In genomic region chr13:99471231-99472202, GRCh38 we compare ENCODE assay signal across 24 cellular contexts. TPM values are rescaled to one million over a fixed set of nuclear protein-coding genes. Genes with fewer than 3 reads are reported as not detected.
DNase-seq lines count a peak whose midpoint lies in the region; ATAC-seq, FAIRE-seq and TF ChIP-seq lines count a peak whose summit lies in the region.
"Had no signal": no experiment of that assay in that cellular context is flagged by ENCODE, and none has a peak within 500 bp of the region (broad histone marks: within the 10 kb centered on the region; RNA-seq: fewer than 3 reads in every experiment).

No MANE protein-coding gene starts in this region.

- POLR2A ChIA-PET in HepG2 (lab: Yijun Ruan, JAX), result no interaction called here

- H3K27me3 ChIP-seq in HepG2 (ENCODE audit: control insufficient read depth in 1 of 2, insufficient read depth in 2 of 2, low read length in 2 of 2) (peaks cover 0 to 10% of the 10 kb centered on the region in 2 experiments; a peak in 1 of 5 replicates), right lobe of liver (no peaks in the 10 kb centered on the region), adipocyte (replicated peaks; ENCODE audit: control insufficient read depth, insufficient read depth, low read length) (no peaks in the 10 kb centered on the region), right atrium auricular region (no peaks in the 10 kb centered on the region)
- H3K27me3 ChIP-seq: ascending aorta, transverse colon had no signal

- DNase-seq in HepG2 (ENCODE audit: low spot score), result no peak
- DNase-seq in right lobe of liver, result no peak
- DNase-seq in adipocyte (ENCODE audit: low read depth), result no peak
- DNase-seq in fibroblast of the aortic adventitia (ENCODE audit: low read depth), result peak; percentile 60
- peak; percentile 46 for DNase-seq in stromal cell of bone marrow (ENCODE audit: low read depth)
- no peak for DNase-seq in right atrium auricular region (ENCODE audit: low spot score)
- DNase-seq in NCI-H510A (lab: John Stamatoyannopoulos, UW), result no peak
- no peak for DNase-seq in glutamatergic neuron
- DNase-seq: activated CD4-positive, alpha-beta memory T cell treated with anti-CD3 and anti-CD28 coated beads for 36 hours; activated naive CD4-positive, alpha-beta T cell treated with Interleukin-2 at 50 U/mL for 16 hours; CD4-positive, alpha-beta T cell; H9; KG1; naive thymus-derived CD4-positive, alpha-beta T cell; NCI-H1048; NCI-H524; SHP77 treated with DMSO at 0.1 percent for 48 hours; transverse colon; WERI-Rb-1 had no signal

- H3K79me2 ChIP-seq in HepG2 (ENCODE audit: insufficient read depth, low read length), result no peaks in the 10 kb centered on the region

- H3K27me3 Mint-ChIP-seq in glutamatergic neuron (ENCODE audit: unreplicated experiment), result no peaks in the 10 kb centered on the region

- no peak for TF ChIP-seq POLR2A in HepG2 (IDR thresholded peaks at IDR 0.05; ENCODE audit: insufficient read depth in 1 of 2, low read depth in 2 of 2, low read length in 2 of 2)
- no peak for TF ChIP-seq POLR2A in right lobe of liver (IDR thresholded peaks at IDR 0.05)

- FAIRE-seq in HepG2 (lab: Jason Lieb, UNC), result no peak
- FAIRE-seq: A549 had no signal

- CTCF ChIA-PET in HepG2 (lab: Yijun Ruan, JAX; ENCODE audit: low intra/inter-chr PET ratio, low total read pairs), result no interaction called here

- no peak overlapping the region for H3K4me3 Mint-ChIP-seq in glutamatergic neuron (ENCODE audit: unreplicated experiment)
- H3K4me3 Mint-ChIP-seq: activated CD4-positive, alpha-beta memory T cell treated with anti-CD3 and anti-CD28 coated beads for 36 hours; CD4-positive, alpha-beta T cell; H9; naive thymus-derived CD4-positive, alpha-beta T cell; stimulated activated effector memory CD8-positive, alpha-beta T cell treated with anti-CD3 and anti-CD28 coated beads, Interleukin-12 subunit alpha, Interleukin-12 subunit beta, amount 100 ng/mL, for 72 hours; T-helper 1 cell treated with Interleukin-12 subunit alpha and Interleukin-12 subunit beta and Interleukin-4 antibody, amounts not matched to agents 30 μg/mL and 1 μg/mL, for 36 hours had no signal

- TF ChIP-seq CTCF in HepG2 (CRISPR knock-in tag; IDR thresholded peaks at IDR 0.05), result no peak
- no peak for TF ChIP-seq CTCF in right lobe of liver (IDR thresholded peaks at IDR 0.05)
- no peak for TF ChIP-seq CTCF in fibroblast of the aortic adventitia (IDR thresholded peaks at IDR 0.05; ENCODE audit: insufficient read depth, low read length)
- no peak for TF ChIP-seq CTCF in right atrium auricular region (IDR thresholded peaks at IDR 0.05)
- TF ChIP-seq CTCF in glutamatergic neuron (IDR thresholded peaks at IDR 0.05; ENCODE audit: partially characterized antibody, unreplicated experiment), result no peak

- in situ Hi-C loops in HepG2 (cut with HindIII; ENCODE audit: extremely low pct_ligation_motif_present, low pct_unique_long_range_greater_than_20kb), result no loop called here

- no peaks in the 10 kb centered on the region for H3K9me3 ChIP-seq in HepG2 (ENCODE audit: low read length)
- H3K9me3 ChIP-seq in right lobe of liver, result no peaks in the 10 kb centered on the region
- no peaks in the 10 kb centered on the region for H3K9me3 ChIP-seq in adipocyte (ENCODE audit: control insufficient read depth, low read length)
- H3K9me3 ChIP-seq in right atrium auricular region, result no peaks in the 10 kb centered on the region
- H3K9me3 ChIP-seq: ascending aorta, prostate gland, transverse colon had no signal

- H2AFZ ChIP-seq in HepG2 (ENCODE audit: low read length), result no peak overlapping the region

- intact Hi-C loops in HepG2 (cut with micrococcal nuclease; ENCODE audit: unreplicated experiment) (no loop called here), right lobe of liver (cut with DNase I) (no loop called here)

- ATAC-seq in HepG2 (no peak), right lobe of liver (no peak)
- ATAC-seq: A549; naive thymus-derived CD4-positive, alpha-beta T cell; stimulated activated effector memory CD8-positive, alpha-beta T cell treated with anti-CD3 and anti-CD28 coated beads, Interleukin-12 subunit alpha, Interleukin-12 subunit beta, amount 100 ng/mL, for 72 hours had no signal

- H3K27ac Mint-ChIP-seq in glutamatergic neuron (ENCODE audit: unreplicated experiment), result no peak overlapping the region
- H3K27ac Mint-ChIP-seq: activated CD4-positive, alpha-beta memory T cell treated with anti-CD3 and anti-CD28 coated beads for 36 hours; CD4-positive, alpha-beta T cell; naive thymus-derived CD4-positive, alpha-beta T cell; stimulated activated effector memory CD8-positive, alpha-beta T cell treated with anti-CD3 and anti-CD28 coated beads, Interleukin-12 subunit alpha, Interleukin-12 subunit beta, amount 100 ng/mL, for 72 hours; T-helper 1 cell treated with Interleukin-12 subunit alpha and Interleukin-12 subunit beta and Interleukin-4 antibody, amounts not matched to agents 30 μg/mL and 1 μg/mL, for 36 hours had no signal

- no peaks in the 10 kb centered on the region for H3K36me3 ChIP-seq in HepG2 (replicated peaks in 1 of 2; ENCODE audit: control insufficient read depth in 1 of 2, insufficient read depth in 2 of 2, low read length in 2 of 2)
- no peaks in the 10 kb centered on the region for H3K36me3 ChIP-seq in right lobe of liver
- H3K36me3 ChIP-seq in adipocyte (ENCODE audit: control insufficient read depth, insufficient read depth, low read length, severe bottlenecking), result no peaks in the 10 kb centered on the region
- no peaks in the 10 kb centered on the region for H3K36me3 ChIP-seq in right atrium auricular region
- H3K36me3 ChIP-seq: ascending aorta, prostate gland, transverse colon, WERI-Rb-1 had no signal

- H3K27ac ChIP-seq in HepG2 (ENCODE audit: extremely low read length, insufficient read depth, low read length) (no peak overlapping the region), right lobe of liver (no peak overlapping the region), right atrium auricular region (no peak overlapping the region)
- H3K27ac ChIP-seq: A549, ascending aorta, prostate gland, transverse colon, WERI-Rb-1 had no signal

- H3K9me3 Mint-ChIP-seq in glutamatergic neuron (ENCODE audit: unreplicated experiment), result peaks cover 4% of the 10 kb centered on the region
- H3K9me3 Mint-ChIP-seq: activated CD4-positive, alpha-beta memory T cell treated with anti-CD3 and anti-CD28 coated beads for 36 hours; CD4-positive, alpha-beta T cell; H9; stimulated activated effector memory CD8-positive, alpha-beta T cell treated with anti-CD3 and anti-CD28 coated beads, Interleukin-12 subunit alpha, Interleukin-12 subunit beta, amount 100 ng/mL, for 72 hours had no signal

- no peaks in the 10 kb centered on the region for H3K4me1 ChIP-seq in HepG2 (ENCODE audit: insufficient read depth, low read length)
- no peaks in the 10 kb centered on the region for H3K4me1 ChIP-seq in right lobe of liver
- H3K4me1 ChIP-seq in adipocyte (ENCODE audit: control insufficient read depth, insufficient read depth, low read length), result peaks cover 30% of the 10 kb centered on the region
- no peaks in the 10 kb centered on the region for H3K4me1 ChIP-seq in right atrium auricular region
- H3K4me1 ChIP-seq: A549, ascending aorta, prostate gland, transverse colon had no signal

- H3K4me2 ChIP-seq in HepG2 (ENCODE audit: low read depth, low read length), result no peak overlapping the region
- H3K4me2 ChIP-seq: A549 had no signal

- BruUV-seq in HepG2 (replicated peaks; lab: Mats Ljungman, UMichigan), result no TSS peak

- H3K9ac ChIP-seq in HepG2 (ENCODE audit: insufficient read depth, low read depth, low read length) (no peak overlapping the region), adipocyte (ENCODE audit: low read length) (peak overlapping the region; percentile 48)

- WGBS in HepG2 (ENCODE audit: low lambda C conversion rate), result 4% methylated on average over 4 of the region's 4 CpGs
- 51% methylated on average over 4 of the region's 4 CpGs for WGBS in right lobe of liver (ENCODE audit: insufficient coverage, low coverage, low lambda C conversion rate, missing lambda C conversion rate)

- TF ChIP-seq EP300 in HepG2 (IDR thresholded peaks at IDR 0.05; ENCODE audit: low read depth in 2 of 2, low read length in 2 of 2), result no peak
- no peak for TF ChIP-seq EP300 in HepG2 (CRISPR knock-in tag; IDR thresholded peaks at IDR 0.05; ENCODE audit: borderline replicate concordance)

- TF ChIP-seq RAD21 in HepG2 (CRISPR knock-in tag; IDR thresholded peaks at IDR 0.05), result no peak

- H4K20me1 ChIP-seq in HepG2 (ENCODE audit: insufficient read depth, low read length), result no peaks in the 10 kb centered on the region

- H3K4me1 Mint-ChIP-seq in glutamatergic neuron (ENCODE audit: low read depth, unreplicated experiment), result peaks cover 15% of the 10 kb centered on the region

- H3K4me3 ChIP-seq in HepG2 (replicated peaks in 1 of 3; ENCODE audit: insufficient read depth in 1 of 3, low read depth in 2 of 3, low read length in 3 of 3) (no peak overlapping the region), right lobe of liver (no peak overlapping the region), adipocyte (ENCODE audit: low read length) (peak overlapping the region; percentile 32), fibroblast of the aortic adventitia (ENCODE audit: low read depth, low read length) (no peak overlapping the region), right atrium auricular region (no peak overlapping the region)
- H3K4me3 ChIP-seq: A549, ascending aorta, prostate gland, transverse colon had no signal

- no peaks in the 10 kb centered on the region for H3K36me3 Mint-ChIP-seq in glutamatergic neuron (ENCODE audit: unreplicated experiment)
- H3K36me3 Mint-ChIP-seq: activated CD4-positive, alpha-beta memory T cell treated with anti-CD3 and anti-CD28 coated beads for 36 hours; stimulated activated effector memory CD8-positive, alpha-beta T cell treated with anti-CD3 and anti-CD28 coated beads, Interleukin-12 subunit alpha, Interleukin-12 subunit beta, amount 100 ng/mL, for 72 hours had no signal

RNA-seq across cellular contexts. Expression of gene TM9SF2, which starts 29.8 kb away (rescaled TPM):
- total RNA-seq in HepG2 (2016; rRNA removed; fragmentation: Illumina TruSeq; extraction: Trizol) (74.2 and 123 TPM in 2 replicates), right lobe of liver (100 to 1,000 TPM in 1 of 6 experiments, 10 to 100 TPM in 5; 83.6 to 102 (median 92.2) TPM), fibroblast of the aortic adventitia (ENCODE audit: low replicate concordance) (116 and 172 TPM in 2 replicates), right atrium auricular region (10 to 100 TPM; 60.6 to 70.2 TPM), glutamatergic neuron (ENCODE audit: unreplicated experiment) (74.1 TPM)
- total RNA-seq in HepG2 (2016; cell fraction: cytosol; rRNA removed; fragmentation: Illumina TruSeq; extraction: Trizol; ENCODE audit: low read depth), result 7.8 and 10.3 TPM in 2 replicates
- total RNA-seq in HepG2 (2016; cell fraction: insoluble cytoplasmic fraction; rRNA removed; fragmentation: Illumina TruSeq; extraction: Trizol), result 66.7 and 127 TPM in 2 replicates
- total RNA-seq in HepG2 (2016; cell fraction: membrane; rRNA removed; fragmentation: Illumina TruSeq; extraction: Trizol), result 20.6 and 26.5 TPM in 2 replicates
- 119 and 147 TPM in 2 replicates for total RNA-seq in HepG2 (2016; cell fraction: nucleus; rRNA removed; fragmentation: Illumina TruSeq; extraction: Trizol)
- 80.5 and 94.1 TPM in 2 replicates for polyA plus RNA-seq in HepG2 (2011; rRNA removed)
- 48.2 and 89.3 TPM in 2 replicates for polyA plus RNA-seq in HepG2 (2011; cell fraction: cytosol; rRNA removed)
- 21.5 and 29.4 TPM in 2 replicates for polyA plus RNA-seq in HepG2 (2011; cell fraction: nucleus; rRNA removed)
- 98.2 and 106 TPM in 2 replicates for polyA plus RNA-seq in HepG2 (2012)
- polyA plus RNA-seq in HepG2 (2016; cell fraction: cytosol; fragmentation: Illumina TruSeq; extraction: Trizol; ENCODE audit: low read depth), result 5.2 and 6.0 TPM in 2 replicates
- polyA plus RNA-seq in HepG2 (2016; cell fraction: insoluble cytoplasmic fraction; fragmentation: Illumina TruSeq; extraction: Trizol; ENCODE audit: low read depth), result 56.6 and 59.1 TPM in 2 replicates
- 12.1 and 14.1 TPM in 2 replicates for polyA plus RNA-seq in HepG2 (2016; cell fraction: membrane; fragmentation: Illumina TruSeq; extraction: Trizol; ENCODE audit: low read depth)
- 114 and 122 TPM in 2 replicates for polyA plus RNA-seq in HepG2 (2016; cell fraction: nucleus; fragmentation: Illumina TruSeq; extraction: Trizol; ENCODE audit: insufficient read depth, low read depth)
- polyA minus RNA-seq in HepG2 (2011; rRNA and poly(A)+ RNA removed; ENCODE audit: low replicate concordance), result 60.8 and 81.5 TPM in 2 replicates
- 134 and 137 TPM in 2 replicates for polyA minus RNA-seq in HepG2 (2011; cell fraction: cytosol; rRNA and poly(A)+ RNA removed)
- 65.5 and 71.9 TPM in 2 replicates for polyA minus RNA-seq in HepG2 (2011; cell fraction: nucleus; rRNA and poly(A)+ RNA removed)

Comparison
In these comparisons a context has a peak if more than half of its experiments do, and no peak if none do; other contexts are left out.
1. DNase-seq: peak in fibroblast of the aortic adventitia (single experiment) and stromal cell of bone marrow (single experiment); none in HepG2 (single experiment), right lobe of liver (0 of 3), adipocyte (single experiment), right atrium auricular region (single experiment), NCI-H510A (single experiment) and glutamatergic neuron (single experiment).